ENCODE assay signal across 1 cellular context in the genomic region with DNA sequence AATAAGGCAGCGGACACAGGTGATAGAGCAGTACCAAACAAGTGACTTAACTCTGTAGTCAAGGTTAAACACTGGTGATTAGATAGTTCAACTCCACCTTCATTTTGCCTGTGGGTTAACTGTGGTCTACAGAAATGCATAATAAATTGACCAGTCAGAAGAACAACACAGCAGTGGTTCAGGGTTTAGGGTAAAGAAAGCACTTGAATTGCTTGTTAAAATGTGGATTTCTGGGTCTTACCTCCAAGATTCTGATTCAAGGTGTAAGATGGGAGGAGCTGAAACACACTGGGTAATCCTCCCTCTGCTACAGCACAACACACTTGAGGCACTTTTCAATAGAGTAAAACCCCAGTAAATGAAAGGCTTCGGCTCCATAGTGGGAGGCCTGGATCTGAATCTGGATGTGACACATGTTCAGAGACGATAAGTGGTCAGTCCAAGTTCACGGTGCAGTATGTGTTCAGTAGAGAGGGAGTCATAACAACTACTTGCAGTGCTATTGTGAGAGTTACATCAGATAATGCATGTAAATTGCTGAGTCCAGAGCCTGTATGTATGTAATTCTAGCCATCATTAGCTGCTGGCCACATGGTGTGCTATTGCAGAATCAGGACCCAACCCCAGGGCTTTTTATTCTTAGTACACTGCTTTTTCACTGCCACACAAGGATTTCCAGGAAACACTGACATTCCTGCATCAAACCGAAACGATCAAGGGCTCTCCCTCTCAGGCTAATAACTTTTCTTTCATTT.
TF ChIP-seq lines count a peak whose summit lies in the region.

No MANE protein-coding gene starts in this region.

TF ChIP-seq in K562, 482 proteins besides CTCF, POLR2A, EP300 and RAD21 (continued from another document and continues in another):
- TF ChIP-seq, protein P1, sequence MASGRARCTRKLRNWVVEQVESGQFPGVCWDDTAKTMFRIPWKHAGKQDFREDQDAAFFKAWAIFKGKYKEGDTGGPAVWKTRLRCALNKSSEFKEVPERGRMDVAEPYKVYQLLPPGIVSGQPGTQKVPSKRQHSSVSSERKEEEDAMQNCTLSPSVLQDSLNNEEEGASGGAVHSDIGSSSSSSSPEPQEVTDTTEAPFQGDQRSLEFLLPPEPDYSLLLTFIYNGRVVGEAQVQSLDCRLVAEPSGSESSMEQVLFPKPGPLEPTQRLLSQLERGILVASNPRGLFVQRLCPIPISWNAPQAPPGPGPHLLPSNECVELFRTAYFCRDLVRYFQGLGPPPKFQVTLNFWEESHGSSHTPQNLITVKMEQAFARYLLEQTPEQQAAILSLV (tag; IDR thresholded peaks at IDR 0.05): 0 out of 2 replicates have a peak, but pooled peaks have one; percentile 22
- TF ChIP-seq MYC (IDR thresholded peaks at IDR 0.05; ENCODE audit: low read depth, low read length) (peak; percentile 91), MYC (CRISPR knock-in tag; IDR thresholded peaks at IDR 0.05; ENCODE audit: borderline replicate concordance, low read depth) (no peak), FOXM1 (IDR thresholded peaks at IDR 0.05; ENCODE audit: low read depth) (peak; percentile 53; the same call in 1 of the 2 replicates), FOXM1 (CRISPR knock-in tag; IDR thresholded peaks at IDR 0.05; ENCODE audit: low read depth) (no peak), NCOA1 (IDR thresholded peaks at IDR 0.05; ENCODE audit: low read depth) (0 out of 2 replicates have a peak, but pooled peaks have one; percentile 50), MAFF (IDR thresholded peaks at IDR 0.05; ENCODE audit: low read length) (peak; percentile 21), KLF16 (IDR thresholded peaks at IDR 0.05) (peak; percentile 79), E2F3 (CRISPR knock-in tag; IDR thresholded peaks at IDR 0.05) (no peak), RFX1 (IDR thresholded peaks at IDR 0.05) (peak; percentile 73), TRIM24 (IDR thresholded peaks at IDR 0.05) (peak; percentile 79 to 91), ESRRA (IDR thresholded peaks at IDR 0.05; ENCODE audit: borderline replicate concordance, low read depth) (peak; percentile 37; the same call in 1 of the 2 replicates), SMARCA4 (IDR thresholded peaks at IDR 0.05) (peak; percentile 90), CBFA2T3 (IDR thresholded peaks at IDR 0.05) (peak; percentile 91), ZNF699 (CRISPR knock-in tag; IDR thresholded peaks at IDR 0.05; ENCODE audit: insufficient replicate concordance) (no peak), KAT8 (IDR thresholded peaks at IDR 0.05; ENCODE audit: low read depth) (no peak), ZNF316 (IDR thresholded peaks at IDR 0.05) (peak; percentile 67), ZBTB17 (CRISPR knock-in tag; IDR thresholded peaks at IDR 0.05) (no peak), ETV1 (tag; conservative IDR thresholded peaks at IDR 0.05; ENCODE audit: low read depth) (no peak), HMGN3 (IDR thresholded peaks at IDR 0.05; ENCODE audit: borderline replicate concordance, extremely low read depth, insufficient read length, low read depth, low read length) (peak; percentile 30), ZNF347 (CRISPR knock-in tag; IDR thresholded peaks at IDR 0.05; ENCODE audit: low read depth) (no peak), MTA2 (IDR thresholded peaks at IDR 0.05; ENCODE audit: low read depth) (peak; percentile 67; the same call in 1 of the 2 replicates), ZBTB1 (CRISPR knock-in tag; IDR thresholded peaks at IDR 0.05; ENCODE audit: borderline replicate concordance, low read depth) (no peak), XRCC3 (IDR thresholded peaks at IDR 0.05) (no peak), RCOR1 (IDR thresholded peaks at IDR 0.05; ENCODE audit: borderline replicate concordance in 1 of 2, low read depth in 2 of 2, low read length in 2 of 2) (peak; percentile 70 to 86; a peak in 3 of 4 replicates), ATF7 (IDR thresholded peaks at IDR 0.05) (peak; percentile 83), ARID1B (IDR thresholded peaks at IDR 0.05) (peak; percentile 93), RBFOX2 (IDR thresholded peaks at IDR 0.05; ENCODE audit: low read depth, low read length) (peak; percentile 53), CCNT2 (IDR thresholded peaks at IDR 0.05; ENCODE audit: borderline replicate concordance, extremely low read depth, insufficient read length, low read depth, low read length) (peak; percentile 71), NR2C2 (CRISPR knock-in tag; IDR thresholded peaks at IDR 0.05) (no peak), NR2C2 (tag; IDR thresholded peaks at IDR 0.05) (peak; percentile 61; the same call in 1 of the 2 replicates), PHB (CRISPR knock-in tag; IDR thresholded peaks at IDR 0.05) (no peak), SMAD4 (CRISPR knock-in tag; conservative IDR thresholded peaks at IDR 0.05) (peak; percentile 95), ASH1L (IDR thresholded peaks at IDR 0.05; ENCODE audit: borderline replicate concordance, low read depth, partially characterized antibody) (no peak), HDAC3 (IDR thresholded peaks at IDR 0.05; ENCODE audit: borderline replicate concordance, partially characterized antibody) (peak; percentile 82), TAF9B (IDR thresholded peaks at IDR 0.05; ENCODE audit: partially characterized antibody) (peak; percentile 27), C11orf30 (IDR thresholded peaks at IDR 0.05; ENCODE audit: low read depth) (peak; percentile 56; the same call in 1 of the 2 replicates), KAT7 (CRISPR knock-in tag; IDR thresholded peaks at IDR 0.05; ENCODE audit: borderline replicate concordance) (0 out of 2 replicates have a peak, but pooled peaks have one; percentile 20), ZFP36 (IDR thresholded peaks at IDR 0.05; ENCODE audit: low read depth, low read length, partially characterized antibody) (peak; percentile 11), FOXK2 (conservative IDR thresholded peaks at IDR 0.05 in 1 of 2, IDR thresholded peaks at IDR 0.05 in 1 of 2; ENCODE audit: low read depth in 2 of 2) (peak; percentile 56 to 71; a peak in 3 of 4 replicates), CEBPG (CRISPR knock-in tag; IDR thresholded peaks at IDR 0.05) (peak; percentile 95), CEBPG (tag; conservative IDR thresholded peaks at IDR 0.05 in 1 of 2, IDR thresholded peaks at IDR 0.05 in 1 of 2) (peak; percentile 81 to 95), MAFG (tag; conservative IDR thresholded peaks at IDR 0.05) (peak; percentile 43; the same call in 1 of the 2 replicates), ZNF239 (CRISPR knock-in tag; IDR thresholded peaks at IDR 0.05) (no peak)
- TF ChIP-seq, protein P2, sequence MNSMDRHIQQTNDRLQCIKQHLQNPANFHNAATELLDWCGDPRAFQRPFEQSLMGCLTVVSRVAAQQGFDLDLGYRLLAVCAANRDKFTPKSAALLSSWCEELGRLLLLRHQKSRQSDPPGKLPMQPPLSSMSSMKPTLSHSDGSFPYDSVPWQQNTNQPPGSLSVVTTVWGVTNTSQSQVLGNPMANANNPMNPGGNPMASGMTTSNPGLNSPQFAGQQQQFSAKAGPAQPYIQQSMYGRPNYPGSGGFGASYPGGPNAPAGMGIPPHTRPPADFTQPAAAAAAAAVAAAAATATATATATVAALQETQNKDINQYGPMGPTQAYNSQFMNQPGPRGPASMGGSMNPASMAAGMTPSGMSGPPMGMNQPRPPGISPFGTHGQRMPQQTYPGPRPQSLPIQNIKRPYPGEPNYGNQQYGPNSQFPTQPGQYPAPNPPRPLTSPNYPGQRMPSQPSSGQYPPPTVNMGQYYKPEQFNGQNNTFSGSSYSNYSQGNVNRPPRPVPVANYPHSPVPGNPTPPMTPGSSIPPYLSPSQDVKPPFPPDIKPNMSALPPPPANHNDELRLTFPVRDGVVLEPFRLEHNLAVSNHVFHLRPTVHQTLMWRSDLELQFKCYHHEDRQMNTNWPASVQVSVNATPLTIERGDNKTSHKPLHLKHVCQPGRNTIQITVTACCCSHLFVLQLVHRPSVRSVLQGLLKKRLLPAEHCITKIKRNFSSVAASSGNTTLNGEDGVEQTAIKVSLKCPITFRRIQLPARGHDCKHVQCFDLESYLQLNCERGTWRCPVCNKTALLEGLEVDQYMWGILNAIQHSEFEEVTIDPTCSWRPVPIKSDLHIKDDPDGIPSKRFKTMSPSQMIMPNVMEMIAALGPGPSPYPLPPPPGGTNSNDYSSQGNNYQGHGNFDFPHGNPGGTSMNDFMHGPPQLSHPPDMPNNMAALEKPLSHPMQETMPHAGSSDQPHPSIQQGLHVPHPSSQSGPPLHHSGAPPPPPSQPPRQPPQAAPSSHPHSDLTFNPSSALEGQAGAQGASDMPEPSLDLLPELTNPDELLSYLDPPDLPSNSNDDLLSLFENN (IDR thresholded peaks at IDR 0.05; ENCODE audit: low read depth in 2 of 2, low read length in 2 of 2): peak in 1 of 2 experiments; percentile 74; a peak in 2 of 4 replicates
- TF ChIP-seq, protein P3, sequence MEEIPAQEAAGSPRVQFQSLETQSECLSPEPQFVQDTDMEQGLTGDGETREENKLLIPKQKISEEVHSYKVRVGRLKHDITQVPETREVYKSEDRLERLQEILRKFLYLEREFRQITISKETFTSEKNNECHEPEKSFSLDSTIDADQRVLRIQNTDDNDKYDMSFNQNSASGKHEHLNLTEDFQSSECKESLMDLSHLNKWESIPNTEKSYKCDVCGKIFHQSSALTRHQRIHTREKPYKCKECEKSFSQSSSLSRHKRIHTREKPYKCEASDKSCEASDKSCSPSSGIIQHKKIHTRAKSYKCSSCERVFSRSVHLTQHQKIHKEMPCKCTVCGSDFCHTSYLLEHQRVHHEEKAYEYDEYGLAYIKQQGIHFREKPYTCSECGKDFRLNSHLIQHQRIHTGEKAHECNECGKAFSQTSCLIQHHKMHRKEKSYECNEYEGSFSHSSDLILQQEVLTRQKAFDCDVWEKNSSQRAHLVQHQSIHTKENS (CRISPR knock-in tag; IDR thresholded peaks at IDR 0.05): no peak
- TF ChIP-seq, protein P4, sequence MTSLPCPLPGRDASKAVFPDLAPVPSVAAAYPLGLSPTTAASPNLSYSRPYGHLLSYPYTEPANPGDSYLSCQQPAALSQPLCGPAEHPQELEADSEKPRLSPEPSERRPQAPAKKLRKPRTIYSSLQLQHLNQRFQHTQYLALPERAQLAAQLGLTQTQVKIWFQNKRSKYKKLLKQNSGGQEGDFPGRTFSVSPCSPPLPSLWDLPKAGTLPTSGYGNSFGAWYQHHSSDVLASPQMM (CRISPR knock-in tag; IDR thresholded peaks at IDR 0.05): no peak
- TF ChIP-seq, protein P5, sequence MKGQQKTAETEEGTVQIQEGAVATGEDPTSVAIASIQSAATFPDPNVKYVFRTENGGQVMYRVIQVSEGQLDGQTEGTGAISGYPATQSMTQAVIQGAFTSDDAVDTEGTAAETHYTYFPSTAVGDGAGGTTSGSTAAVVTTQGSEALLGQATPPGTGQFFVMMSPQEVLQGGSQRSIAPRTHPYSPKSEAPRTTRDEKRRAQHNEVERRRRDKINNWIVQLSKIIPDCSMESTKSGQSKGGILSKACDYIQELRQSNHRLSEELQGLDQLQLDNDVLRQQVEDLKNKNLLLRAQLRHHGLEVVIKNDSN (CRISPR knock-in tag; IDR thresholded peaks at IDR 0.05): peak; percentile 21; the same call in 1 of the 2 replicates
- TF ChIP-seq, protein P6, sequence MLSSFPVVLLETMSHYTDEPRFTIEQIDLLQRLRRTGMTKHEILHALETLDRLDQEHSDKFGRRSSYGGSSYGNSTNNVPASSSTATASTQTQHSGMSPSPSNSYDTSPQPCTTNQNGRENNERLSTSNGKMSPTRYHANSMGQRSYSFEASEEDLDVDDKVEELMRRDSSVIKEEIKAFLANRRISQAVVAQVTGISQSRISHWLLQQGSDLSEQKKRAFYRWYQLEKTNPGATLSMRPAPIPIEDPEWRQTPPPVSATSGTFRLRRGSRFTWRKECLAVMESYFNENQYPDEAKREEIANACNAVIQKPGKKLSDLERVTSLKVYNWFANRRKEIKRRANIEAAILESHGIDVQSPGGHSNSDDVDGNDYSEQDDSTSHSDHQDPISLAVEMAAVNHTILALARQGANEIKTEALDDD (IDR thresholded peaks at IDR 0.05): peak; percentile 87
- TF ChIP-seq, protein P7, sequence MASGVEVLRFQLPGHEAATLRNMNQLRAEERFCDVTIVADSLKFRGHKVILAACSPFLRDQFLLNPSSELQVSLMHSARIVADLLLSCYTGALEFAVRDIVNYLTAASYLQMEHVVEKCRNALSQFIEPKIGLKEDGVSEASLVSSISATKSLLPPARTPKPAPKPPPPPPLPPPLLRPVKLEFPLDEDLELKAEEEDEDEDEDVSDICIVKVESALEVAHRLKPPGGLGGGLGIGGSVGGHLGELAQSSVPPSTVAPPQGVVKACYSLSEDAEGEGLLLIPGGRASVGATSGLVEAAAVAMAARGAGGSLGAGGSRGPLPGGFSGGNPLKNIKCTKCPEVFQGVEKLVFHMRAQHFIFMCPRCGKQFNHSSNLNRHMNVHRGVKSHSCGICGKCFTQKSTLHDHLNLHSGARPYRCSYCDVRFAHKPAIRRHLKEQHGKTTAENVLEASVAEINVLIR (CRISPR knock-in tag; IDR thresholded peaks at IDR 0.05): no peak
- TF ChIP-seq, protein P8, sequence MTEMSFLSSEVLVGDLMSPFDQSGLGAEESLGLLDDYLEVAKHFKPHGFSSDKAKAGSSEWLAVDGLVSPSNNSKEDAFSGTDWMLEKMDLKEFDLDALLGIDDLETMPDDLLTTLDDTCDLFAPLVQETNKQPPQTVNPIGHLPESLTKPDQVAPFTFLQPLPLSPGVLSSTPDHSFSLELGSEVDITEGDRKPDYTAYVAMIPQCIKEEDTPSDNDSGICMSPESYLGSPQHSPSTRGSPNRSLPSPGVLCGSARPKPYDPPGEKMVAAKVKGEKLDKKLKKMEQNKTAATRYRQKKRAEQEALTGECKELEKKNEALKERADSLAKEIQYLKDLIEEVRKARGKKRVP (CRISPR knock-in tag; IDR thresholded peaks at IDR 0.05): peak; percentile 91
- TF ChIP-seq, protein P9, sequence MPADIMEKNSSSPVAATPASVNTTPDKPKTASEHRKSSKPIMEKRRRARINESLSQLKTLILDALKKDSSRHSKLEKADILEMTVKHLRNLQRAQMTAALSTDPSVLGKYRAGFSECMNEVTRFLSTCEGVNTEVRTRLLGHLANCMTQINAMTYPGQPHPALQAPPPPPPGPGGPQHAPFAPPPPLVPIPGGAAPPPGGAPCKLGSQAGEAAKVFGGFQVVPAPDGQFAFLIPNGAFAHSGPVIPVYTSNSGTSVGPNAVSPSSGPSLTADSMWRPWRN (IDR thresholded peaks at IDR 0.05; ENCODE audit: low read depth): peak; percentile 53; the same call in 1 of the 2 replicates
- TF ChIP-seq, protein P10, sequence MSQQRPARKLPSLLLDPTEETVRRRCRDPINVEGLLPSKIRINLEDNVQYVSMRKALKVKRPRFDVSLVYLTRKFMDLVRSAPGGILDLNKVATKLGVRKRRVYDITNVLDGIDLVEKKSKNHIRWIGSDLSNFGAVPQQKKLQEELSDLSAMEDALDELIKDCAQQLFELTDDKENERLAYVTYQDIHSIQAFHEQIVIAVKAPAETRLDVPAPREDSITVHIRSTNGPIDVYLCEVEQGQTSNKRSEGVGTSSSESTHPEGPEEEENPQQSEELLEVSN (IDR thresholded peaks at IDR 0.05; ENCODE audit: borderline replicate concordance in 1 of 2, extremely low read depth in 1 of 2, insufficient read depth in 1 of 2, insufficient read length in 1 of 2, low read depth in 1 of 2, low read length in 1 of 2, poor library complexity in 1 of 2, severe bottlenecking in 1 of 2): peak in 1 of 2 experiments; percentile 34
- TF ChIP-seq, protein P11, sequence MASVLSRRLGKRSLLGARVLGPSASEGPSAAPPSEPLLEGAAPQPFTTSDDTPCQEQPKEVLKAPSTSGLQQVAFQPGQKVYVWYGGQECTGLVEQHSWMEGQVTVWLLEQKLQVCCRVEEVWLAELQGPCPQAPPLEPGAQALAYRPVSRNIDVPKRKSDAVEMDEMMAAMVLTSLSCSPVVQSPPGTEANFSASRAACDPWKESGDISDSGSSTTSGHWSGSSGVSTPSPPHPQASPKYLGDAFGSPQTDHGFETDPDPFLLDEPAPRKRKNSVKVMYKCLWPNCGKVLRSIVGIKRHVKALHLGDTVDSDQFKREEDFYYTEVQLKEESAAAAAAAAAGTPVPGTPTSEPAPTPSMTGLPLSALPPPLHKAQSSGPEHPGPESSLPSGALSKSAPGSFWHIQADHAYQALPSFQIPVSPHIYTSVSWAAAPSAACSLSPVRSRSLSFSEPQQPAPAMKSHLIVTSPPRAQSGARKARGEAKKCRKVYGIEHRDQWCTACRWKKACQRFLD (CRISPR knock-in tag; IDR thresholded peaks at IDR 0.05): peak; percentile 30; the same call in 1 of the 2 replicates
